In genomic region chr12:9114946-9115345, GRCh38 we compare ENCODE assay signal across 16 cellular contexts. TPM values are rescaled to one million over a fixed set of nuclear protein-coding genes. Genes with fewer than 3 reads are reported as not detected.
DNase-seq lines count a peak whose midpoint lies in the region; ATAC-seq and TF ChIP-seq lines count a peak whose summit lies in the region.
"Had no signal": no experiment of that assay in that cellular context is flagged by ENCODE, and none has a peak within 500 bp of the region (broad histone marks: within the 10 kb centered on the region; RNA-seq: fewer than 3 reads in every experiment).

No MANE protein-coding gene starts in this region.

- TF ChIP-seq CTCF in heart left ventricle (IDR thresholded peaks at IDR 0.05) (no peak), gastroesophageal sphincter (IDR thresholded peaks at IDR 0.05) (no peak), prostate gland (IDR thresholded peaks at IDR 0.05) (no peak), uterus (IDR thresholded peaks at IDR 0.05) (no peak)

- H3K36me3 ChIP-seq in heart left ventricle (peaks cover 0 to 37% (median 34%) of the 10 kb centered on the region in 9 donors), gastroesophageal sphincter (peaks cover 3 to 35% of the 10 kb centered on the region in 2 donors), prostate gland (no peaks in the 10 kb centered on the region), uterus (no peaks in the 10 kb centered on the region)

- intact Hi-C loops in heart left ventricle (cut with DNase I), result loop anchor here in 7 of 10 donors (2.0 to 10.0 kb wide), 9 partner anchors 43 to 167 kb away; no protein-coding TSS in a partner anchor
- intact Hi-C loops in left ventricle myocardium superior (cut with micrococcal nuclease), result no loop called here
- intact Hi-C loops in prostate gland (cut with DNase I), result no loop called here
- intact Hi-C loops in uterus (cut with DNase I; ENCODE audit: low total_unique reads), result no loop called here

- H3K9me3 ChIP-seq in heart left ventricle (no peaks in the 10 kb centered on the region), gastroesophageal sphincter (no peaks in the 10 kb centered on the region), prostate gland (no peaks in the 10 kb centered on the region), uterus (no peaks in the 10 kb centered on the region)
- H3K9me3 ChIP-seq: A549 had no signal

- H3K27me3 ChIP-seq in heart left ventricle (no peaks in the 10 kb centered on the region), gastroesophageal sphincter (no peaks in the 10 kb centered on the region), prostate gland (replicated peaks; ENCODE audit: insufficient read depth) (no peaks in the 10 kb centered on the region), uterus (no peaks in the 10 kb centered on the region)

- ATAC-seq in heart left ventricle, result no peak
- no peak for ATAC-seq in left ventricle myocardium superior
- no peak for ATAC-seq in gastroesophageal sphincter
- ATAC-seq: A549; activated T-cell treated with anti-CD3 and anti-CD28 coated beads, Interleukin-2, amount 50 U/mL, for 4 hours; HCT116 had no signal

- no peak for TF ChIP-seq POLR2A in heart left ventricle (IDR thresholded peaks at IDR 0.05)
- no peak for TF ChIP-seq POLR2A in gastroesophageal sphincter (IDR thresholded peaks at IDR 0.05)
- TF ChIP-seq POLR2A in prostate gland (IDR thresholded peaks at IDR 0.05), result no peak
- TF ChIP-seq POLR2A in uterus (IDR thresholded peaks at IDR 0.05), result no peak

- DNase-seq in heart left ventricle (no peak), left ventricle myocardium superior (no peak), prostate gland (ENCODE audit: low spot score) (no peak), uterus (no peak), NCI-H345 treated with DMSO at 0.1 percent for 48 hours (lab: John Stamatoyannopoulos, UW; ENCODE audit: unreplicated experiment) (no peak), NCI-H524 treated with DMSO at 0.1 percent for 48 hours (lab: John Stamatoyannopoulos, UW) (no peak), C1 segment of cervical spinal cord (lab: John Stamatoyannopoulos, UW) (no peak)
- DNase-seq: activated CD4-positive, alpha-beta T cell treated with anti-CD3 and anti-CD28 coated beads for 48 hours; activated T-cell treated with anti-CD3 and anti-CD28 coated beads, Interleukin-2, amount 50 U/mL, for 4 hours; amniotic stem cell; Calu3; hypothalamus had no signal

- TF ChIP-seq EP300 in gastroesophageal sphincter (IDR thresholded peaks at IDR 0.05), result no peak

- H3K27ac ChIP-seq in heart left ventricle (peak overlapping the region; percentile 73 to 90 (median 83)), gastroesophageal sphincter (peak overlapping the region; percentile 49 to 88 (median 84)), prostate gland (no peak overlapping the region), uterus (peak overlapping the region; percentile 87 to 94)
- H3K27ac ChIP-seq: A549 had no signal

- H3K4me3 ChIP-seq in heart left ventricle, result peak overlapping the region; percentile 15 to 71 (median 64)
- peak overlapping the region; percentile 53 to 92 for H3K4me3 ChIP-seq in gastroesophageal sphincter
- peak overlapping the region; percentile 13 to 15 for H3K4me3 ChIP-seq in prostate gland
- peak overlapping the region; percentile 38 to 46 for H3K4me3 ChIP-seq in uterus
- H3K4me3 ChIP-seq: A549 had no signal

- H3K4me1 ChIP-seq in heart left ventricle (peaks cover 5 to 81% (median 36%) of the 10 kb centered on the region in 12 donors), gastroesophageal sphincter (peaks cover 10 to 65% (median 16%) of the 10 kb centered on the region in 3 donors), prostate gland (replicated peaks) (no peaks in the 10 kb centered on the region), uterus (peaks cover 0 to 7% of the 10 kb centered on the region in 2 donors)
- H3K4me1 ChIP-seq: A549 had no signal

RNA-seq across cellular contexts. Expression of gene A2M, which starts 0.8 kb away (rescaled TPM):
- total RNA-seq in heart left ventricle, result 1,000 to 10,000 TPM in 1 of 9 donors, 100 to 1,000 TPM in 8; 292 to 1,706 (median 520) TPM
- 100 to 1,000 TPM; 133 to 183 TPM for polyA plus RNA-seq in heart left ventricle
- 569 TPM for total RNA-seq in left ventricle myocardium superior
- 100 to 1,000 TPM; 268 to 632 (median 588) TPM for total RNA-seq in gastroesophageal sphincter
- 100 to 1,000 TPM in 1 of 2 donors, 10 to 100 TPM in 1; 82.6 to 286 TPM for total RNA-seq in prostate gland
- total RNA-seq in uterus, result 1,000 to 10,000 TPM in 1 of 4 donors, 100 to 1,000 TPM in 3; 305 to 1,063 (median 353) TPM
- total RNA-seq: Calu3; T-helper 1 cell treated with Interleukin-12 subunit alpha and Interleukin-12 subunit beta and Interleukin-4 antibody, amounts not matched to agents 30 ng/mL and 1 ng/mL, for 36 hours had no signal
- polyA plus RNA-seq: A549 had no signal

Comparison
In these comparisons a context has a peak if more than half of its experiments do, and no peak if none do; other contexts are left out.
1. intact Hi-C loops: an anchor here in heart left ventricle (2.0 to 10.0 kb wide); none called in left ventricle myocardium superior, prostate gland and uterus.
2. H3K27ac ChIP-seq: peak in heart left ventricle (12 of 12), gastroesophageal sphincter (4 of 4) and uterus (2 of 2); none in prostate gland (0 of 2).
3. H3K4me3 ChIP-seq: peak in every context shown above with its lines; median percentile 72 in gastroesophageal sphincter; 64 in heart left ventricle; 42 in uterus; 14 in prostate gland.